8 cellular contexts compared by ENCODE assay signal in genomic region chr3:116140100-116140689, GRCh38.
DNase-seq lines count a peak whose midpoint lies in the region; ATAC-seq and TF ChIP-seq lines count a peak whose summit lies in the region.

No MANE protein-coding gene starts in this region.

- no peaks in the 10 kb centered on the region for H3K36me3 ChIP-seq in BE2C

- ATAC-seq in GM19351 (IDR thresholded peaks at IDR 0.05; ENCODE audit: unreplicated experiment) (peak; percentile 60), WTC11 (no peak), GM21619 (IDR thresholded peaks at IDR 0.05; ENCODE audit: unreplicated experiment) (no peak)
- ATAC-seq in activated CD8-positive, alpha-beta memory T cell treated with anti-CD3 and anti-CD28 coated beads, Interleukin-2, amount 10 ng/mL, durations not matched to agents 7 days and 5 days, result no peak

- POLR2A ChIA-PET in WTC11 (lab: Charles Lee), result no interaction called here

- no peak for DNase-seq in BE2C
- peak; percentile 43 for DNase-seq in NCI-H1048 (lab: John Stamatoyannopoulos, UW)
- no peak for DNase-seq in WTC11 (ENCODE audit: low spot score)
- DNase-seq in kidney glomerular epithelial cell (lab: John Stamatoyannopoulos, UW), result peak; percentile 57
- no peak for DNase-seq in activated CD8-positive, alpha-beta memory T cell treated with anti-CD3 and anti-CD28 coated beads, Interleukin-2, amount 10 ng/mL, durations not matched to agents 7 days and 5 days
- no peak for DNase-seq in stimulated activated CD4-positive, alpha-beta T cell treated with anti-CD3 and anti-CD28 coated beads, Interleukin-12 subunit alpha, Interleukin-12 subunit beta, amount 100 ng/mL, for 4 hours

- peak; percentile 85 for TF ChIP-seq CTCF in BE2C (IDR thresholded peaks at IDR 0.05; ENCODE audit: low read depth, low read length)
- peak; percentile 85 for TF ChIP-seq CTCF in WTC11 (IDR thresholded peaks at IDR 0.05)

- no peak overlapping the region for H3K4me3 ChIP-seq in BE2C (ENCODE audit: low read depth, low read length)

- H3K9me3 ChIP-seq in BE2C, result no peaks in the 10 kb centered on the region

- H3K27me3 ChIP-seq in BE2C, result no peaks in the 10 kb centered on the region

- peaks cover 6% of the 10 kb centered on the region; the same call in 1 of the 2 replicates for H3K4me1 Mint-ChIP-seq in WTC11
- no peaks in the 10 kb centered on the region for H3K4me1 Mint-ChIP-seq in activated CD8-positive, alpha-beta memory T cell treated with anti-CD3 and anti-CD28 coated beads, Interleukin-2, amount 10 ng/mL, durations not matched to agents 7 days and 5 days

- no peaks in the 10 kb centered on the region for H3K27me3 Mint-ChIP-seq in WTC11 (ENCODE audit: low read depth)
- H3K27me3 Mint-ChIP-seq in activated CD8-positive, alpha-beta memory T cell treated with anti-CD3 and anti-CD28 coated beads, Interleukin-2, amount 10 ng/mL, durations not matched to agents 7 days and 5 days, result no peaks in the 10 kb centered on the region

- CTCF ChIA-PET in WTC11 (lab: Charles Lee), result no interaction called here
- CTCF ChIA-PET in activated CD8-positive, alpha-beta memory T cell treated with anti-CD3 and anti-CD28 coated beads, Interleukin-2, amount 10 ng/mL, durations not matched to agents 7 days and 5 days (lab: Charles Lee), result no interaction called here

- no peak overlapping the region for H3K4me3 Mint-ChIP-seq in WTC11
- H3K4me3 Mint-ChIP-seq in activated CD8-positive, alpha-beta memory T cell treated with anti-CD3 and anti-CD28 coated beads, Interleukin-2, amount 10 ng/mL, durations not matched to agents 7 days and 5 days, result no peak overlapping the region

- peaks cover 4% of the 10 kb centered on the region for H3K36me3 Mint-ChIP-seq in WTC11
- H3K36me3 Mint-ChIP-seq in activated CD8-positive, alpha-beta memory T cell treated with anti-CD3 and anti-CD28 coated beads, Interleukin-2, amount 10 ng/mL, durations not matched to agents 7 days and 5 days, result no peaks in the 10 kb centered on the region

- peaks cover 30% of the 10 kb centered on the region for H3K4me1 ChIP-seq in BE2C

- no peak overlapping the region for H3K27ac Mint-ChIP-seq in WTC11
- no peak overlapping the region for H3K27ac Mint-ChIP-seq in activated CD8-positive, alpha-beta memory T cell treated with anti-CD3 and anti-CD28 coated beads, Interleukin-2, amount 10 ng/mL, durations not matched to agents 7 days and 5 days

- peaks cover 8% of the 10 kb centered on the region for H3K9me3 Mint-ChIP-seq in WTC11
- no peaks in the 10 kb centered on the region for H3K9me3 Mint-ChIP-seq in activated CD8-positive, alpha-beta memory T cell treated with anti-CD3 and anti-CD28 coated beads, Interleukin-2, amount 10 ng/mL, durations not matched to agents 7 days and 5 days (ENCODE audit: low read depth)

TF ChIP-seq in WTC11, 78 proteins besides CTCF, POLR2A, EP300 and RAD21:
- no peak for TF ChIP-seq ESRRA (CRISPR knock-in tag; IDR thresholded peaks at IDR 0.05; ENCODE audit: borderline replicate concordance)
- TF ChIP-seq NR2C2 (CRISPR knock-in tag; IDR thresholded peaks at IDR 0.05), result no peak
- TF ChIP-seq NFYB (CRISPR knock-in tag; conservative IDR thresholded peaks at IDR 0.05; ENCODE audit: low read depth), result no peak
- TF ChIP-seq E2F4 (CRISPR knock-in tag; IDR thresholded peaks at IDR 0.05; ENCODE audit: borderline replicate concordance, low read depth), result no peak
- no peak for TF ChIP-seq GRHL2 (CRISPR knock-in tag; IDR thresholded peaks at IDR 0.05; ENCODE audit: insufficient replicate concordance, severe bottlenecking)
- TF ChIP-seq ZSCAN18 (CRISPR knock-in tag; IDR thresholded peaks at IDR 0.05), result no peak
- no peak for TF ChIP-seq CDX4 (CRISPR knock-in tag; IDR thresholded peaks at IDR 0.05; ENCODE audit: borderline replicate concordance)
- no peak for TF ChIP-seq JUN (CRISPR knock-in tag; IDR thresholded peaks at IDR 0.05)

Comparison
In these comparisons a context has a peak if more than half of its experiments do, and no peak if none do; other contexts are left out.
1. DNase-seq: peak in NCI-H1048 (single experiment) and kidney glomerular epithelial cell (single experiment); none in BE2C (single experiment), WTC11 (single experiment), activated CD8-positive, alpha-beta memory T cell treated with anti-CD3 and anti-CD28 coated beads, Interleukin-2, amount 10 ng/mL, durations not matched to agents 7 days and 5 days (single experiment) and stimulated activated CD4-positive, alpha-beta T cell treated with anti-CD3 and anti-CD28 coated beads, Interleukin-12 subunit alpha, Interleukin-12 subunit beta, amount 100 ng/mL, for 4 hours (single experiment).